In genomic region chr4:174170906-174171305, GRCh38 we compare ENCODE assay signal across 2 cellular contexts.
TF ChIP-seq lines count a peak whose summit lies in the region.

No MANE protein-coding gene starts in this region.

TF ChIP-seq in SK-N-SH, 30 proteins besides CTCF, POLR2A, EP300 and RAD21 (continued from another document):
- TF ChIP-seq REST (IDR thresholded peaks at IDR 0.05; ENCODE audit: low read depth, low read length) (no peak), EZH2phosphoT487 (IDR thresholded peaks at IDR 0.05; ENCODE audit: borderline replicate concordance, low read depth) (no peak), NRF1 (IDR thresholded peaks at IDR 0.05; ENCODE audit: low read depth, low read length) (no peak), FOSL2 (IDR thresholded peaks at IDR 0.05; ENCODE audit: borderline replicate concordance, low read depth) (no peak), MEF2A (IDR thresholded peaks at IDR 0.05; ENCODE audit: borderline replicate concordance, low read depth) (no peak), POLR2AphosphoS5 (IDR thresholded peaks at IDR 0.05; ENCODE audit: low read depth, low read length) (0 out of 2 replicates have a peak, but pooled peaks have one; percentile 25), ZBTB33 (IDR thresholded peaks at IDR 0.05; ENCODE audit: borderline replicate concordance, low read depth) (no peak), TCF12 (IDR thresholded peaks at IDR 0.05) (peak; percentile 58), RFX5 (IDR thresholded peaks at IDR 0.05; ENCODE audit: low read length) (no peak), ELF1 (IDR thresholded peaks at IDR 0.05) (no peak), USF2 (IDR thresholded peaks at IDR 0.05; ENCODE audit: borderline replicate concordance, low read depth, low read length) (no peak), TEAD4 (IDR thresholded peaks at IDR 0.05; ENCODE audit: borderline replicate concordance, insufficient read depth) (no peak), GATA2 (CRISPR knock-in tag; IDR thresholded peaks at IDR 0.05) (peak; percentile 68), SIN3A (IDR thresholded peaks at IDR 0.05; ENCODE audit: borderline replicate concordance, low read depth, low read length) (no peak), CHD2 (IDR thresholded peaks at IDR 0.05; ENCODE audit: low read length, partially characterized antibody) (peak; percentile 38)
- TF ChIP-seq, protein P1, sequence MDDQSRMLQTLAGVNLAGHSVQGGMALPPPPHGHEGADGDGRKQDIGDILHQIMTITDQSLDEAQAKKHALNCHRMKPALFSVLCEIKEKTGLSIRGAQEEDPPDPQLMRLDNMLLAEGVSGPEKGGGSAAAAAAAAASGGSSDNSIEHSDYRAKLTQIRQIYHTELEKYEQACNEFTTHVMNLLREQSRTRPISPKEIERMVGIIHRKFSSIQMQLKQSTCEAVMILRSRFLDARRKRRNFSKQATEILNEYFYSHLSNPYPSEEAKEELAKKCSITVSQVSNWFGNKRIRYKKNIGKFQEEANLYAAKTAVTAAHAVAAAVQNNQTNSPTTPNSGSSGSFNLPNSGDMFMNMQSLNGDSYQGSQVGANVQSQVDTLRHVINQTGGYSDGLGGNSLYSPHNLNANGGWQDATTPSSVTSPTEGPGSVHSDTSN (IDR thresholded peaks at IDR 0.05) = peak; percentile 69
- TF ChIP-seq, protein P2, sequence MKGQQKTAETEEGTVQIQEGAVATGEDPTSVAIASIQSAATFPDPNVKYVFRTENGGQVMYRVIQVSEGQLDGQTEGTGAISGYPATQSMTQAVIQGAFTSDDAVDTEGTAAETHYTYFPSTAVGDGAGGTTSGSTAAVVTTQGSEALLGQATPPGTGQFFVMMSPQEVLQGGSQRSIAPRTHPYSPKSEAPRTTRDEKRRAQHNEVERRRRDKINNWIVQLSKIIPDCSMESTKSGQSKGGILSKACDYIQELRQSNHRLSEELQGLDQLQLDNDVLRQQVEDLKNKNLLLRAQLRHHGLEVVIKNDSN (IDR thresholded peaks at IDR 0.05; ENCODE audit: borderline replicate concordance, low read depth) = no peak

TF ChIP-seq in K562, 482 proteins besides CTCF, POLR2A, EP300 and RAD21 (continued from another document):
- no peak for TF ChIP-seq MCM2 (IDR thresholded peaks at IDR 0.05; ENCODE audit: low read depth)
- TF ChIP-seq, protein P3, sequence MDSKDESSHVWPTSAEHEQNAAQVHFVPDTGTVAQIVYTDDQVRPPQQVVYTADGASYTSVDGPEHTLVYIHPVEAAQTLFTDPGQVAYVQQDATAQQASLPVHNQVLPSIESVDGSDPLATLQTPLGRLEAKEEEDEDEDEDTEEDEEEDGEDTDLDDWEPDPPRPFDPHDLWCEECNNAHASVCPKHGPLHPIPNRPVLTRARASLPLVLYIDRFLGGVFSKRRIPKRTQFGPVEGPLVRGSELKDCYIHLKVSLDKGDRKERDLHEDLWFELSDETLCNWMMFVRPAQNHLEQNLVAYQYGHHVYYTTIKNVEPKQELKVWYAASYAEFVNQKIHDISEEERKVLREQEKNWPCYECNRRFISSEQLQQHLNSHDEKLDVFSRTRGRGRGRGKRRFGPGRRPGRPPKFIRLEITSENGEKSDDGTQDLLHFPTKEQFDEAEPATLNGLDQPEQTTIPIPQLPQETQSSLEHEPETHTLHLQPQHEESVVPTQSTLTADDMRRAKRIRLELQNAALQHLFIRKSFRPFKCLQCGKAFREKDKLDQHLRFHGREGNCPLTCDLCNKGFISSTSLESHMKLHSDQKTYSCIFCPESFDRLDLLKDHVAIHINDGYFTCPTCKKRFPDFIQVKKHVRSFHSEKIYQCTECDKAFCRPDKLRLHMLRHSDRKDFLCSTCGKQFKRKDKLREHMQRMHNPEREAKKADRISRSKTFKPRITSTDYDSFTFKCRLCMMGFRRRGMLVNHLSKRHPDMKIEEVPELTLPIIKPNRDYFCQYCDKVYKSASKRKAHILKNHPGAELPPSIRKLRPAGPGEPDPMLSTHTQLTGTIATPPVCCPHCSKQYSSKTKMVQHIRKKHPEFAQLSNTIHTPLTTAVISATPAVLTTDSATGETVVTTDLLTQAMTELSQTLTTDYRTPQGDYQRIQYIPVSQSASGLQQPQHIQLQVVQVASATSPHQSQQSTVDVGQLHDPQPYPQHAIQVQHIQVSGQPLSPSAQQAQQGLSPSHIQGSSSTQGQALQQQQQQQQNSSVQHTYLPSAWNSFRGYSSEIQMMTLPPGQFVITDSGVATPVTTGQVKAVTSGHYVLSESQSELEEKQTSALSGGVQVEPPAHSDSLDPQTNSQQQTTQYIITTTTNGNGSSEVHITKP (IDR thresholded peaks at IDR 0.05; ENCODE audit: partially characterized antibody) = no peak
- TF ChIP-seq PTBP1 (IDR thresholded peaks at IDR 0.05; ENCODE audit: low read depth, low read length) = no peak
- TF ChIP-seq MAFG (tag; conservative IDR thresholded peaks at IDR 0.05) = no peak
- TF ChIP-seq NBN (IDR thresholded peaks at IDR 0.05; ENCODE audit: low read depth) = no peak
- TF ChIP-seq SREBF2 (CRISPR knock-in tag; IDR thresholded peaks at IDR 0.05) = no peak
- TF ChIP-seq SRSF3 (IDR thresholded peaks at IDR 0.05; ENCODE audit: insufficient read depth, low read length) = no peak
